In the genomic region with DNA sequence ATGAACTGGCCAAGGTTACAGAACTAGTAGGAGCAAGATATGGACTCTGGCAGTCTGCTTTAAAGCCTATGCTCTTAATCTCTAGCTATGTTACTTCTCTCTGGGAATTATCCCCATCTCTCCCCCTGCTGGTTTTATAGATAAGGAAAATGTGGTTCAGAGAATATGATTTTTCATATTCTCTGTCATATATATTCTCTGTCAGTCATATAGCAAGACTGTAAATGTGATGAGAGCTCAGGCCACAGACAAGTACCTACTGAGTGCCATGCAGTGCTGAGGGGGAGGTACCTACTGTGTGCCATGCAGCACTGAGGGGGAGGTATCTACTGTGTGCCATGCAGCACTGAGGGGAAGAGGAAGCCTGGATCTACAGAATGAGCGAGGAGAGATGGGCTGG, we compare ENCODE assay signal across 15 cellular contexts.
DNase-seq lines count a peak whose midpoint lies in the region; ATAC-seq and TF ChIP-seq lines count a peak whose summit lies in the region.
"Had no signal": no experiment of that assay in that cellular context is flagged by ENCODE, and none has a peak within 500 bp of the region (broad histone marks: within the 10 kb centered on the region; RNA-seq: fewer than 3 reads in every experiment).

No MANE protein-coding gene starts in this region.

- H3K9me3 ChIP-seq in cardiac muscle cell (ENCODE audit: low read depth) (no peaks in the 10 kb centered on the region), right cardiac atrium (ENCODE audit: control insufficient read depth, low read length) (no peaks in the 10 kb centered on the region), upper lobe of right lung (no peaks in the 10 kb centered on the region)
- H3K9me3 ChIP-seq: SJSA1 had no signal

- no peaks in the 10 kb centered on the region for H3K36me3 Mint-ChIP-seq in WTC11
- H3K36me3 Mint-ChIP-seq: CD8-positive, alpha-beta T cell had no signal

- H3K27ac Mint-ChIP-seq in WTC11 = peak overlapping the region; percentile 98
- H3K27ac Mint-ChIP-seq: CD8-positive, alpha-beta T cell; stimulated activated naive CD8-positive, alpha-beta T cell treated with anti-CD3 and anti-CD28 coated beads, Interleukin-15, Interleukin-2, amounts not matched to agents 100 ng/mL and 50 ng/mL, for 24 hours had no signal

- intact Hi-C loops in Right ventricle myocardium inferior (cut with DNase I) (no loop called here), right cardiac atrium (cut with DNase I) (loop anchor here in 1 of 4 donors (10.0 kb wide), 1 partner anchor 292 kb away; the partner anchor contains the start of gene JUN), upper lobe of right lung (cut with DNase I) (no loop called here)

- whole genome bisulfite sequencing in right cardiac atrium = 97% methylated on average over 1 of the region's 1 CpG

- POLR2A ChIA-PET in WTC11 (lab: Charles Lee) = interaction anchor here (1.1 to 1.5 kb wide), 2 partner anchors 11 to 19 kb away, joined by 3 to 4 read pairs; no protein-coding TSS in a partner anchor

- H3K4me3 Mint-ChIP-seq in WTC11 = peak overlapping the region; percentile 60; the same call in 1 of the 2 replicates
- H3K4me3 Mint-ChIP-seq: CD8-positive, alpha-beta T cell; stimulated activated naive CD8-positive, alpha-beta T cell treated with anti-CD3 and anti-CD28 coated beads, Interleukin-15, Interleukin-2, amounts not matched to agents 100 ng/mL and 50 ng/mL, for 24 hours had no signal

- H3K4me3 ChIP-seq in cardiac muscle cell (no peak overlapping the region), right cardiac atrium (ENCODE audit: low read length) (no peak overlapping the region), upper lobe of right lung (no peak overlapping the region)
- H3K4me3 ChIP-seq: SJSA1 had no signal

- H3K4me1 Mint-ChIP-seq in WTC11 = peaks cover 92% of the 10 kb centered on the region

- H3K27ac ChIP-seq in cardiac muscle cell (no peak overlapping the region), right cardiac atrium (ENCODE audit: low read length) (no peak overlapping the region), upper lobe of right lung (no peak overlapping the region)
- H3K27ac ChIP-seq: KMS-11, SJSA1 had no signal

- H3K36me3 ChIP-seq in cardiac muscle cell = no peaks in the 10 kb centered on the region
- no peaks in the 10 kb centered on the region for H3K36me3 ChIP-seq in upper lobe of right lung
- H3K36me3 ChIP-seq: SJSA1 had no signal

- ATAC-seq in Right ventricle myocardium inferior (no peak), WTC11 (no peak), right cardiac atrium (peak; percentile 25 to 40), upper lobe of right lung (peak; percentile 23), HG03342 (IDR thresholded peaks at IDR 0.05; ENCODE audit: unreplicated experiment) (no peak), GM21423 (IDR thresholded peaks at IDR 0.05; ENCODE audit: unreplicated experiment) (no peak)
- ATAC-seq: CD8-positive, alpha-beta T cell had no signal

- H3K27me3 ChIP-seq in cardiac muscle cell (peaks cover 91% of the 10 kb centered on the region), right cardiac atrium (ENCODE audit: control insufficient read depth, insufficient read depth) (no peaks in the 10 kb centered on the region), upper lobe of right lung (no peaks in the 10 kb centered on the region)
- H3K27me3 ChIP-seq: SJSA1 had no signal

- peaks cover 11% of the 10 kb centered on the region for H3K4me1 ChIP-seq in cardiac muscle cell (ENCODE audit: low read depth)
- peaks cover 2% of the 10 kb centered on the region for H3K4me1 ChIP-seq in right cardiac atrium (ENCODE audit: control insufficient read depth, insufficient read depth, low read length)
- peaks cover 14% of the 10 kb centered on the region for H3K4me1 ChIP-seq in upper lobe of right lung
- H3K4me1 ChIP-seq: SJSA1 had no signal

- DNase-seq in cardiac muscle cell (ENCODE audit: low read depth in 1 of 2, low spot score in 1 of 2) (peak in 1 of 2 donors; percentile 42), Right ventricle myocardium inferior (ENCODE audit: missing footprints) (no peak), WTC11 (ENCODE audit: low spot score) (no peak), right cardiac atrium (no peak), upper lobe of right lung (no peak), NCI-H345 treated with DMSO at 0.1 percent for 48 hours (lab: John Stamatoyannopoulos, UW; ENCODE audit: unreplicated experiment) (no peak)
- DNase-seq: CD8-positive, alpha-beta T cell; cerebellar nuclear complex; kidney glomerular epithelial cell; small intestine had no signal

- no peaks in the 10 kb centered on the region for H3K27me3 Mint-ChIP-seq in WTC11 (ENCODE audit: low read depth)
- H3K27me3 Mint-ChIP-seq: stimulated activated naive CD8-positive, alpha-beta T cell treated with anti-CD3 and anti-CD28 coated beads, Interleukin-15, Interleukin-2, amounts not matched to agents 100 ng/mL and 50 ng/mL, for 24 hours had no signal

- TF ChIP-seq CTCF in cardiac muscle cell (IDR thresholded peaks at IDR 0.05; ENCODE audit: low read depth, low read length) (peak; percentile 29), WTC11 (IDR thresholded peaks at IDR 0.05) (no peak), upper lobe of right lung (IDR thresholded peaks at IDR 0.05) (peak; percentile 31)

- CTCF ChIA-PET in WTC11 (lab: Charles Lee) = interaction anchor here (1.3 kb wide), 1 partner anchor 9 kb away, joined by 3 read pairs; no protein-coding TSS in a partner anchor

- H3K9me3 Mint-ChIP-seq in WTC11 = no peaks in the 10 kb centered on the region
- H3K9me3 Mint-ChIP-seq: CD8-positive, alpha-beta T cell had no signal

TF ChIP-seq in WTC11, 78 proteins besides CTCF, POLR2A, EP300 and RAD21:
- TF ChIP-seq ELF4 (CRISPR knock-in tag; IDR thresholded peaks at IDR 0.05; ENCODE audit: low read depth) (no peak), NFE2L1 (CRISPR knock-in tag; IDR thresholded peaks at IDR 0.05) (0 out of 2 replicates have a peak, but pooled peaks have one; percentile 29)
- TF ChIP-seq, protein P1, sequence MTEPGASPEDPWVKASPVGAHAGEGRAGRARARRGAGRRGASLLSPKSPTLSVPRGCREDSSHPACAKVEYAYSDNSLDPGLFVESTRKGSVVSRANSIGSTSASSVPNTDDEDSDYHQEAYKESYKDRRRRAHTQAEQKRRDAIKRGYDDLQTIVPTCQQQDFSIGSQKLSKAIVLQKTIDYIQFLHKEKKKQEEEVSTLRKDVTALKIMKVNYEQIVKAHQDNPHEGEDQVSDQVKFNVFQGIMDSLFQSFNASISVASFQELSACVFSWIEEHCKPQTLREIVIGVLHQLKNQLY (CRISPR knock-in tag; IDR thresholded peaks at IDR 0.05) = no peak
TF ChIP-seq in WTC11: peak in this region for 1.

Comparison
In these comparisons a context has a peak if more than half of its experiments do, and no peak if none do; other contexts are left out.
1. ATAC-seq: peak in right cardiac atrium (2 of 2) and upper lobe of right lung (single experiment); none in Right ventricle myocardium inferior (single experiment), WTC11 (single experiment), HG03342 (single experiment) and GM21423 (single experiment).